ENCODE assay signal across 8 cellular contexts in genomic region chrX:115650916-115651315, GRCh38.
DNase-seq lines count a peak whose midpoint lies in the region; ATAC-seq and TF ChIP-seq lines count a peak whose summit lies in the region.

No MANE protein-coding gene starts in this region.

- H3K27ac ChIP-seq in breast epithelium = no peak overlapping the region

- H3K4me1 Mint-ChIP-seq in MCF 10A (ENCODE audit: insufficient read depth, unreplicated experiment) (no peaks in the 10 kb centered on the region), brain (peaks cover 16% of the 10 kb centered on the region), CD14-positive monocyte (no peaks in the 10 kb centered on the region)

- CTCF ChIA-PET in MCF 10A (lab: Yijun Ruan, JAX) = interaction anchor here (0.6 to 2.9 kb wide), 7 partner anchors 13 to 1104 kb away, joined by 3 to 21 read pairs (median 4); no protein-coding TSS in a partner anchor

- peaks cover 70% of the 10 kb centered on the region for H3K36me3 Mint-ChIP-seq in MCF 10A (ENCODE audit: insufficient read depth, unreplicated experiment)
- H3K36me3 Mint-ChIP-seq in brain = peaks cover 33% of the 10 kb centered on the region
- H3K36me3 Mint-ChIP-seq in CD14-positive monocyte = no peaks in the 10 kb centered on the region

- ATAC-seq in HG02981 (IDR thresholded peaks at IDR 0.05; ENCODE audit: unreplicated experiment) (peak; percentile 53), GM21737 (IDR thresholded peaks at IDR 0.05; ENCODE audit: unreplicated experiment) (no peak)

- H3K4me3 Mint-ChIP-seq in MCF 10A (ENCODE audit: unreplicated experiment) = no peak overlapping the region
- H3K4me3 Mint-ChIP-seq in brain = peak overlapping the region in 1 of 5 experiments; percentile 30
- no peak overlapping the region for H3K4me3 Mint-ChIP-seq in CD14-positive monocyte

- TF ChIP-seq CTCF in MCF 10A (IDR thresholded peaks at IDR 0.05; ENCODE audit: unreplicated experiment) (peak; percentile 49), breast epithelium (IDR thresholded peaks at IDR 0.05) (peak in 1 of 3 donors; percentile 31), brain (conservative IDR thresholded peaks at IDR 0.05) (peak; percentile 78 to 85), CD14-positive monocyte (IDR thresholded peaks at IDR 0.05) (no peak)

- no peaks in the 10 kb centered on the region for H3K9me3 Mint-ChIP-seq in MCF 10A (ENCODE audit: unreplicated experiment)
- H3K9me3 Mint-ChIP-seq in brain = no peaks in the 10 kb centered on the region
- no peaks in the 10 kb centered on the region for H3K9me3 Mint-ChIP-seq in CD14-positive monocyte

- POLR2A ChIA-PET in MCF 10A (lab: Yijun Ruan, JAX) = interaction anchor here (1.6 kb wide), 1 partner anchor 90 kb away, joined by 5 read pairs; the partner anchor contains the start of gene PLS3

- H3K27ac Mint-ChIP-seq in MCF 10A (ENCODE audit: low read depth, unreplicated experiment) = peak overlapping the region; percentile 31
- H3K27ac Mint-ChIP-seq in brain = peak overlapping the region in 4 of 5 experiments; percentile 35 to 84 (median 76)
- no peak overlapping the region for H3K27ac Mint-ChIP-seq in CD14-positive monocyte

- peaks cover 0 to 52% of the 10 kb centered on the region in 2 donors for H3K27me3 ChIP-seq in breast epithelium

- DNase-seq in MCF 10A (ENCODE audit: unreplicated experiment) (peak; percentile 67), breast epithelium (ENCODE audit: low spot score in 2 of 2) (no peak), NCI-H345 (lab: John Stamatoyannopoulos, UW) (peak; percentile 60), left kidney (ENCODE audit: low read depth, low spot score) (peak; percentile 58), CD14-positive monocyte (ENCODE audit: low spot score) (no peak)

- no peak for TF ChIP-seq POLR2A in breast epithelium (IDR thresholded peaks at IDR 0.05)

- intact Hi-C loops in MCF 10A (cut with micrococcal nuclease) (loop anchor here (1.0 kb wide), 1 partner anchor 39 kb away; no protein-coding TSS in a partner anchor), breast epithelium (cut with DNase I; ENCODE audit: low total_unique reads) (no loop called here), CD14-positive monocyte (cut with micrococcal nuclease) (no loop called here)

- H3K27me3 Mint-ChIP-seq in MCF 10A (ENCODE audit: insufficient read depth, unreplicated experiment) = peaks cover 65% of the 10 kb centered on the region
- peaks cover 3% of the 10 kb centered on the region for H3K27me3 Mint-ChIP-seq in brain
- H3K27me3 Mint-ChIP-seq in CD14-positive monocyte (ENCODE audit: low read depth in 3 of 3) = peaks cover 0 to 13% (median 0%) of the 10 kb centered on the region in 3 donors

- H3K36me3 ChIP-seq in breast epithelium = no peaks in the 10 kb centered on the region

- H3K4me1 ChIP-seq in breast epithelium = no peaks in the 10 kb centered on the region

- no TSS peak for BruUV-seq in MCF 10A (replicated peaks; lab: Mats Ljungman, UMichigan)

- H3K4me3 ChIP-seq in breast epithelium = no peak overlapping the region

- no peaks in the 10 kb centered on the region for H3K9me3 ChIP-seq in breast epithelium

Comparison
In these comparisons a context has a peak if more than half of its experiments do, and no peak if none do; other contexts are left out.
1. DNase-seq: peak in MCF 10A (single experiment), NCI-H345 (single experiment) and left kidney (single experiment); none in breast epithelium (0 of 2) and CD14-positive monocyte (single experiment).
2. H3K27ac Mint-ChIP-seq: peak in MCF 10A (single experiment) and brain (4 of 5); none in CD14-positive monocyte (0 of 7).